8 cellular contexts compared by ENCODE assay signal in genomic region chr3:48989126-48989795, GRCh38. TPM values are rescaled to one million over a fixed set of nuclear protein-coding genes. Genes with fewer than 3 reads are reported as not detected.
DNase-seq lines count a peak whose midpoint lies in the region; ATAC-seq, FAIRE-seq and TF ChIP-seq lines count a peak whose summit lies in the region.

No MANE protein-coding gene starts in this region.

- TF ChIP-seq CTCF in 22Rv1 (IDR thresholded peaks at IDR 0.05) (no peak), left lung (IDR thresholded peaks at IDR 0.05) (no peak), transverse colon (IDR thresholded peaks at IDR 0.05) (no peak)

- peaks cover 7% of the 10 kb centered on the region for H3K36me3 Mint-ChIP-seq in activated naive CD8-positive, alpha-beta T cell treated with anti-CD3 and anti-CD28 coated beads, Interleukin-2, amount 50 U/mL, for 24 hours (ENCODE audit: low read depth)

- in situ Hi-C loops in transverse colon (cut with MboI; ENCODE audit: low pct_ligation_motif_present in 1 of 4, low pct_unique_long_range_greater_than_20kb in 1 of 4, low sequenced_read_pairs in 3 of 4) = no loop called here
- in situ Hi-C loops in G401 (cut with HindIII; ENCODE audit: low sequenced_read_pairs) = no loop called here

- H3K4me1 Mint-ChIP-seq in activated naive CD8-positive, alpha-beta T cell treated with anti-CD3 and anti-CD28 coated beads, Interleukin-2, amount 50 U/mL, for 24 hours = peaks cover 36% of the 10 kb centered on the region

- H3K9me3 ChIP-seq in left lung = no peaks in the 10 kb centered on the region
- no peaks in the 10 kb centered on the region for H3K9me3 ChIP-seq in transverse colon

- peak; percentile 13 for ATAC-seq in activated naive CD8-positive, alpha-beta T cell treated with anti-CD3 and anti-CD28 coated beads, Interleukin-2, amount 50 U/mL, for 24 hours
- ATAC-seq in left lung (no peak), GM18870 (IDR thresholded peaks at IDR 0.05; ENCODE audit: unreplicated experiment) (no peak)

- TF ChIP-seq EP300 in transverse colon (IDR thresholded peaks at IDR 0.05; ENCODE audit: low read depth) = no peak

- no peaks in the 10 kb centered on the region for H3K27me3 Mint-ChIP-seq in activated naive CD8-positive, alpha-beta T cell treated with anti-CD3 and anti-CD28 coated beads, Interleukin-2, amount 50 U/mL, for 24 hours

- WGBS in transverse colon (ENCODE audit: low coverage in 1 of 2), 2 donors = 4% methylated on average over 18 of the region's 21 CpGs; no CpG with 5 or more reads in 1 of the 2 donors

- FAIRE-seq in H54 (lab: Jason Lieb, UNC) = no peak

- H3K4me3 Mint-ChIP-seq in activated naive CD8-positive, alpha-beta T cell treated with anti-CD3 and anti-CD28 coated beads, Interleukin-2, amount 50 U/mL, for 24 hours = peak overlapping the region; percentile 92

- no peaks in the 10 kb centered on the region for H3K9me3 Mint-ChIP-seq in activated naive CD8-positive, alpha-beta T cell treated with anti-CD3 and anti-CD28 coated beads, Interleukin-2, amount 50 U/mL, for 24 hours

- TF ChIP-seq POLR2A in H54 (IDR thresholded peaks at IDR 0.05; ENCODE audit: low read depth, low read length) (no peak), transverse colon (IDR thresholded peaks at IDR 0.05) (no peak)

- intact Hi-C loops in left lung (cut with DNase I) = no loop called here
- intact Hi-C loops in transverse colon (cut with DNase I; ENCODE audit: low total_unique reads) = no loop called here

- peak; percentile 30 for DNase-seq in H54 (ENCODE audit: insufficient read length, low spot score)
- DNase-seq in activated naive CD8-positive, alpha-beta T cell treated with anti-CD3 and anti-CD28 coated beads, Interleukin-2, amount 50 U/mL, for 24 hours = no peak
- no peak for DNase-seq in left lung
- DNase-seq in transverse colon = no peak
- no peak for DNase-seq in G401 (ENCODE audit: low spot score)
- DNase-seq in nucleus accumbens (lab: John Stamatoyannopoulos, UW) = no peak

- H3K4me1 ChIP-seq in left lung (peaks cover 17 to 43% of the 10 kb centered on the region in 2 donors), transverse colon (peaks cover 17 to 35% (median 23%) of the 10 kb centered on the region in 4 donors)

- no peaks in the 10 kb centered on the region for H3K27me3 ChIP-seq in left lung
- H3K27me3 ChIP-seq in transverse colon = no peaks in the 10 kb centered on the region

- H3K4me3 ChIP-seq in left lung (peak overlapping the region; percentile 97), transverse colon (peak overlapping the region; percentile 53 to 98 (median 87))

- H3K27ac ChIP-seq in 22Rv1 = peak overlapping the region; percentile 92
- H3K27ac ChIP-seq in left lung = peak overlapping the region; percentile 91 to 92
- peak overlapping the region; percentile 90 to 95 (median 92) for H3K27ac ChIP-seq in transverse colon

- peak overlapping the region; percentile 89 for H3K27ac Mint-ChIP-seq in activated naive CD8-positive, alpha-beta T cell treated with anti-CD3 and anti-CD28 coated beads, Interleukin-2, amount 50 U/mL, for 24 hours

- peaks cover 0 to 23% of the 10 kb centered on the region in 2 donors for H3K36me3 ChIP-seq in left lung
- peaks cover 0 to 8% (median 0%) of the 10 kb centered on the region in 4 donors for H3K36me3 ChIP-seq in transverse colon

RNA-seq across cellular contexts. Expression of gene P4HTM, which starts 0.8 kb away (rescaled TPM):
- total RNA-seq in left lung (10 to 100 TPM; 40.2 to 41.8 TPM), transverse colon (100 to 1,000 TPM in 1 of 4 donors, 10 to 100 TPM in 3; 43.4 to 100 (median 76.6) TPM)
- 0.03 TPM in 1 of 2 replicates, not detected in the other for total RNA-seq in G401 (2014; rRNA removed; shearing (Covaris generic))

RNA-seq across cellular contexts. Expression of gene WDR6, which starts 17.9 kb away (rescaled TPM):
- total RNA-seq in left lung = 100 to 1,000 TPM; 156 to 190 TPM
- total RNA-seq in transverse colon = 100 to 1,000 TPM in 3 of 4 donors, 10 to 100 TPM in 1; 76.0 to 162 (median 146) TPM
- total RNA-seq in G401 (2014; rRNA removed; shearing (Covaris generic)) = 154 and 164 TPM in 2 replicates

RNA-seq across cellular contexts. Expression of gene DALRD3, which starts 29.1 kb away (rescaled TPM):
- total RNA-seq in left lung = 10 to 100 TPM; 23.6 to 24.5 TPM
- total RNA-seq in transverse colon = 100 to 1,000 TPM in 1 of 4 donors, 10 to 100 TPM in 3; 30.4 to 136 (median 42.0) TPM
- total RNA-seq in G401 (2014; rRNA removed; shearing (Covaris generic)) = 49.6 and 62.8 TPM in 2 replicates

RNA-seq across cellular contexts. Expression of gene NDUFAF3, which starts 32.7 kb away (rescaled TPM):
- total RNA-seq in left lung (10 to 100 TPM; 83.8 to 92.2 TPM), transverse colon (100 to 1,000 TPM in 1 of 4 donors, 10 to 100 TPM in 3; 30.4 to 125 (median 88.1) TPM)
- total RNA-seq in G401 (2014; rRNA removed; shearing (Covaris generic)) = 90.8 and 109 TPM in 2 replicates

RNA-seq across cellular contexts. Expression of gene IMPDH2, which starts 39.9 kb away (rescaled TPM):
- total RNA-seq in left lung (100 to 1,000 TPM; 136 to 187 TPM), transverse colon (100 to 1,000 TPM in 1 of 4 donors, 10 to 100 TPM in 3; 25.1 to 106 (median 72.7) TPM)
- 248 and 315 TPM in 2 replicates for total RNA-seq in G401 (2014; rRNA removed; shearing (Covaris generic))

Comparison
In these comparisons a context has a peak if more than half of its experiments do, and no peak if none do; other contexts are left out.
1. RNA of gene P4HTM, which starts 0.8 kb away (total RNA-seq): 43.4 to 100 TPM in transverse colon and 40.2 to 41.8 TPM in left lung; 0.03 TPM in G401; every median in the first group is over 10 times any median in the second.
2. Peak in every context shown above with its lines, with median percentiles within 50 percentile points of each other: H3K27ac ChIP-seq.